ENCODE assay signal across 8 cellular contexts in the genomic region with DNA sequence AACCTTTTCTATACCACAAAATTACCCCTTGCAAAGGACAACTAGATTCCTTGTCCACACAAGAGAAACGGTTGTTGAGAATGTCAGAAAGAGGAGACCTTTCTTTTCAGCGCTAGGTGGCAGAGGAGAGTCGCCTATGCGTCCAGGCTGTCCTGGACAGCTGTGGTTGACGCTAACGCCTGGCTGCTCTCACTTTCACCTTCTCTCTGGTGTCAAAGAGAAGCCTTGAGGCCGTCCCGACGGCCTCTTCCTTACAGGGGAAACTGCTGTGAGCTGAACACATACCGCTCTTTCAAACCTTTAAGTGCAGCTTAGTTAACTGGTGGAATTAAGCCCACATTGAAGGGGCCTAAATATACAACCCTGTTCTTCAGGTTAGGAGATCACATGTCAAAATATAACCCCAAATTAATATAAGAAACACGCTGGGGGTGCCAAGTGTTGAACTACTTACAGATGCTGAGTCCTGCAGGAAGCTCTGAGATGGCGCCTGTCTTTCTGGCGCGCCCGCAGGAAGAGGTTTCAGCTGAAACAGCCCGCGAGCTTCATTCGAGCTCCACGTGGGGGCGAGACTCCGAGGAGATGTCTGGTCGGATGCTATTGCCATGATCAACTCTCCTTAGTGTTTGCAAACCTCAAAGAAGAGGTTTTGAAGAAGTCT. TPM values are rescaled to one million over a fixed set of nuclear protein-coding genes. Genes with fewer than 3 reads are reported as not detected.
DNase-seq lines count a peak whose midpoint lies in the region; ATAC-seq, FAIRE-seq and TF ChIP-seq lines count a peak whose summit lies in the region.

No MANE protein-coding gene starts in this region.

- no peaks in the 10 kb centered on the region for H3K9me3 ChIP-seq in neural cell (ENCODE audit: low read length)
- no peaks in the 10 kb centered on the region for H3K9me3 ChIP-seq in stomach smooth muscle (ENCODE audit: control insufficient read depth in 2 of 2, low read length in 2 of 2)

- DNase-seq in DMS53 treated with DMSO at 0.1 percent for 48 hours (lab: John Stamatoyannopoulos, UW; ENCODE audit: unreplicated experiment) (peak; percentile 45), HuH-7 (ENCODE audit: low spot score) (peak; percentile 18), RCC 7860 (ENCODE audit: low spot score) (peak; percentile 31), fibroblast of the aortic adventitia (ENCODE audit: low read depth) (peak; percentile 81)
- DNase-seq in activated T-helper 1 cell treated with anti-CD3 and anti-CD28 coated beads, Interleukin-2, amount 50 U/mL, for 16 hours (ENCODE audit: low read depth in 1 of 2, low spot score in 1 of 2): peak; percentile 29 to 40

- H3K27me3 ChIP-seq in neural cell (ENCODE audit: insufficient read depth, low read depth, low read length) (no peaks in the 10 kb centered on the region), stomach smooth muscle (ENCODE audit: control insufficient read depth in 1 of 2, insufficient read depth in 2 of 2, low read length in 2 of 2) (no peaks in the 10 kb centered on the region)

- H3K36me3 ChIP-seq in neural cell (ENCODE audit: insufficient read depth, low read length) (no peaks in the 10 kb centered on the region), stomach smooth muscle (ENCODE audit: control insufficient read depth in 2 of 2, insufficient read depth in 2 of 2, low read length in 2 of 2) (no peaks in the 10 kb centered on the region)

- peak; percentile 71 for TF ChIP-seq RAD21 in neural cell (conservative IDR thresholded peaks at IDR 0.05)

- no peaks in the 10 kb centered on the region for H3F3A ChIP-seq in neural cell (ENCODE audit: insufficient read depth, low read length, poor library complexity, severe bottlenecking)

- H3K4me2 ChIP-seq in neural cell (ENCODE audit: low read length): no peak overlapping the region

- no peaks in the 10 kb centered on the region for H4K20me1 ChIP-seq in neural cell (ENCODE audit: insufficient read depth)

- H3K27ac ChIP-seq in neural cell (ENCODE audit: low read length) (no peak overlapping the region), stomach smooth muscle (ENCODE audit: low read length) (no peak overlapping the region)

- peak; percentile 91 for TF ChIP-seq CTCF in fibroblast of the aortic adventitia (IDR thresholded peaks at IDR 0.05; ENCODE audit: insufficient read depth, low read length)
- peak; percentile 76 for TF ChIP-seq CTCF in neural cell (IDR thresholded peaks at IDR 0.05; ENCODE audit: poor library complexity, severe bottlenecking)

- no peaks in the 10 kb centered on the region for H3K9me2 ChIP-seq in neural cell (ENCODE audit: insufficient read depth, low read length)

- H3K9ac ChIP-seq in neural cell (ENCODE audit: low read length): no peak overlapping the region
- peak overlapping the region; percentile 14 to 60 for H3K9ac ChIP-seq in stomach smooth muscle (ENCODE audit: low read length in 2 of 2)

- peak; percentile 100 for ATAC-seq in GM21528 (IDR thresholded peaks at IDR 0.05; ENCODE audit: low FRiP score, unreplicated experiment)

- H3K4me1 ChIP-seq in stomach smooth muscle (ENCODE audit: control insufficient read depth, insufficient read depth, low read length): peaks cover 4% of the 10 kb centered on the region

- H3K79me2 ChIP-seq in neural cell (replicated peaks; ENCODE audit: insufficient read depth, low read length): no peaks in the 10 kb centered on the region

- H3K4me3 ChIP-seq in fibroblast of the aortic adventitia (ENCODE audit: low read depth, low read length) (peak overlapping the region; percentile 58), neural cell (ENCODE audit: low read length) (no peak overlapping the region), stomach smooth muscle (ENCODE audit: low read length in 2 of 2) (peak overlapping the region; percentile 59 to 64)

- no peak overlapping the region for H2AFZ ChIP-seq in neural cell (ENCODE audit: low read depth, low read length)

- no peak for TF ChIP-seq EP300 in neural cell (conservative IDR thresholded peaks at IDR 0.05; ENCODE audit: poor library complexity, severe bottlenecking)

- FAIRE-seq in RCC 7860 (lab: Jason Lieb, UNC): no peak

TF ChIP-seq in neural cell, 6 proteins besides CTCF, POLR2A, EP300 and RAD21:
- TF ChIP-seq MXI1 (conservative IDR thresholded peaks at IDR 0.05; ENCODE audit: poor library complexity, severe bottlenecking): no peak
- TF ChIP-seq SMC3 (conservative IDR thresholded peaks at IDR 0.05; ENCODE audit: poor library complexity): peak; percentile 76
- no peak for TF ChIP-seq EZH2 (IDR thresholded peaks at IDR 0.05; ENCODE audit: borderline replicate concordance, insufficient read depth, low read length, poor library complexity, severe bottlenecking)

RNA-seq across cellular contexts. Expression of gene KBTBD8, which starts 26.1 kb away (rescaled TPM):
- 1.1 and 9.8 TPM in 2 replicates for total RNA-seq in fibroblast of the aortic adventitia (ENCODE audit: low replicate concordance)
- polyA plus RNA-seq in neural cell: 4.7 and 5.0 TPM in 2 replicates
- polyA minus RNA-seq in neural cell: 18.3 and 19.2 TPM in 2 replicates

Comparison
In these comparisons a context has a peak if more than half of its experiments do, and no peak if none do; other contexts are left out.
1. DNase-seq: peak in every context shown above with its lines; median percentile 81 in fibroblast of the aortic adventitia; 45 in DMS53 treated with DMSO at 0.1 percent for 48 hours; 34 in activated T-helper 1 cell treated with anti-CD3 and anti-CD28 coated beads, Interleukin-2, amount 50 U/mL, for 16 hours; 31 in RCC 7860; 18 in HuH-7.